1 cellular context compared by ENCODE assay signal in genomic region chr11:27328602-27329001, GRCh38.
TF ChIP-seq lines count a peak whose summit lies in the region.

No MANE protein-coding gene starts in this region.

TF ChIP-seq in H1, 55 proteins besides CTCF, POLR2A, EP300 and RAD21:
- TF ChIP-seq KDM1A (IDR thresholded peaks at IDR 0.05; ENCODE audit: borderline replicate concordance, low read length) (no peak), RXRA (IDR thresholded peaks at IDR 0.05; ENCODE audit: insufficient read depth, low read depth, low read length) (no peak), SP1 (IDR thresholded peaks at IDR 0.05; ENCODE audit: low read depth, low read length) (0 out of 2 replicates have a peak, but pooled peaks have one; percentile 46), BCL11A (IDR thresholded peaks at IDR 0.05; ENCODE audit: low read depth in 2 of 2, low read length in 2 of 2) (no peak), HDAC2 (IDR thresholded peaks at IDR 0.05; ENCODE audit: borderline replicate concordance in 1 of 2, low read depth in 2 of 2, low read length in 2 of 2) (peak in 1 of 2 experiments; percentile 78; a peak in 1 of 4 replicates), MAFK (IDR thresholded peaks at IDR 0.05; ENCODE audit: low read depth, low read length) (no peak), CBX8 (IDR thresholded peaks at IDR 0.05; ENCODE audit: borderline replicate concordance, low read depth, low read length) (no peak), TEAD4 (IDR thresholded peaks at IDR 0.05; ENCODE audit: low read depth, low read length) (peak; percentile 61), TCF12 (IDR thresholded peaks at IDR 0.05; ENCODE audit: low read depth, low read length) (0 out of 2 replicates have a peak, but pooled peaks have one; percentile 12), USF2 (IDR thresholded peaks at IDR 0.05; ENCODE audit: low read length) (no peak), ATF3 (IDR thresholded peaks at IDR 0.05; ENCODE audit: insufficient read depth, low read depth, low read length) (no peak)
